Comparison of ENCODE assay signal across 1 cellular context in the genomic region with DNA sequence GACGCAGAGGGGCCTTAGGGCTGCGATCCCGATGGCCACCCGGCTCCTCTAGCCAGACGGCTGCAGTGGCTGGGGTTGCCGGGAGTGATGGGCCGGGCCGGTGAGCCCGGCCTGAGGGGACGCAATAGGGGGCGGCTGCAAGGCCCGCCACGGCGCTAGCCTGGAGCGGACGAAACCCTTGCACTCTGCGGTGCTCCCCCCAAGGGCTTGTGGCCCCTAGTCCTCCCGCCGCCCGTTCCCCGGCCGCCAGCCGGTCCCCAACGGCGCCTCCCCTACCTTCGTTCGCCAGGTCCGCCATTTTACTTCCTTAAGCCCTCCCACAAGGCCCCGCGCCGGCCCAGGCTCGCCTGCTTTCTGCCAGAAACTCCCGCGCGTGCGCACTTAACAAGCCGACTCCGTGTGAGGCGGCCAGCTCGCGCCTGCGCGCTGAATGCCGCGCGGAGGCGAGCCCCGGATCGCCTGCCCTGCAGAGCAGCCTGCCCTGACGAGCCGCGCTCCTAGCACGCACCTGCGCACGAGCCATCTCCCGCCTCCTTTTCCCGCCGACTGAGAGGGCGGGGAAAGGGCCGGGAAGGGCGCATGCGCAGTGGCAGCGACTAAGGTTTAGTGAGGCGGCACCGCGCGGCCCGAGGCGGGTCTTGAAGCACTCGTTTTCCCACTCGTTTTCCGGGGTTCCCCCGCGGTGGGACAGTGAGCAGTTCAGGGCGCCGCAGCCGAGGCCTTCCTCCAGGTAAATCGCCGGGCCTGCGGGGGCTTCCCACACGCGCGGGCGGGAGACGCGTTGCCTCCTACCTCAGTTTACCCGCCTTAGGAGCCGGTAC.
A peak's percentile ranks its signal among the peaks of the same experiment; 100 is the strongest.
TF ChIP-seq lines count a peak whose summit lies in the region.

A gene with protein sequence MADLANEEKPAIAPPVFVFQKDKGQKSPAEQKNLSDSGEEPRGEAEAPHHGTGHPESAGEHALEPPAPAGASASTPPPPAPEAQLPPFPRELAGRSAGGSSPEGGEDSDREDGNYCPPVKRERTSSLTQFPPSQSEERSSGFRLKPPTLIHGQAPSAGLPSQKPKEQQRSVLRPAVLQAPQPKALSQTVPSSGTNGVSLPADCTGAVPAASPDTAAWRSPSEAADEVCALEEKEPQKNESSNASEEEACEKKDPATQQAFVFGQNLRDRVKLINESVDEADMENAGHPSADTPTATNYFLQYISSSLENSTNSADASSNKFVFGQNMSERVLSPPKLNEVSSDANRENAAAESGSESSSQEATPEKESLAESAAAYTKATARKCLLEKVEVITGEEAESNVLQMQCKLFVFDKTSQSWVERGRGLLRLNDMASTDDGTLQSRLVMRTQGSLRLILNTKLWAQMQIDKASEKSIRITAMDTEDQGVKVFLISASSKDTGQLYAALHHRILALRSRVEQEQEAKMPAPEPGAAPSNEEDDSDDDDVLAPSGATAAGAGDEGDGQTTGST (minus strand): TSS at position 356 of the 821 bp plus-strand sequence. CDS start 58 bp downstream, at position 298.

TF ChIP-seq in HepG2, 621 proteins besides CTCF, POLR2A, EP300 and RAD21 (continued from another document and continues in another):
- TF ChIP-seq, protein P1, sequence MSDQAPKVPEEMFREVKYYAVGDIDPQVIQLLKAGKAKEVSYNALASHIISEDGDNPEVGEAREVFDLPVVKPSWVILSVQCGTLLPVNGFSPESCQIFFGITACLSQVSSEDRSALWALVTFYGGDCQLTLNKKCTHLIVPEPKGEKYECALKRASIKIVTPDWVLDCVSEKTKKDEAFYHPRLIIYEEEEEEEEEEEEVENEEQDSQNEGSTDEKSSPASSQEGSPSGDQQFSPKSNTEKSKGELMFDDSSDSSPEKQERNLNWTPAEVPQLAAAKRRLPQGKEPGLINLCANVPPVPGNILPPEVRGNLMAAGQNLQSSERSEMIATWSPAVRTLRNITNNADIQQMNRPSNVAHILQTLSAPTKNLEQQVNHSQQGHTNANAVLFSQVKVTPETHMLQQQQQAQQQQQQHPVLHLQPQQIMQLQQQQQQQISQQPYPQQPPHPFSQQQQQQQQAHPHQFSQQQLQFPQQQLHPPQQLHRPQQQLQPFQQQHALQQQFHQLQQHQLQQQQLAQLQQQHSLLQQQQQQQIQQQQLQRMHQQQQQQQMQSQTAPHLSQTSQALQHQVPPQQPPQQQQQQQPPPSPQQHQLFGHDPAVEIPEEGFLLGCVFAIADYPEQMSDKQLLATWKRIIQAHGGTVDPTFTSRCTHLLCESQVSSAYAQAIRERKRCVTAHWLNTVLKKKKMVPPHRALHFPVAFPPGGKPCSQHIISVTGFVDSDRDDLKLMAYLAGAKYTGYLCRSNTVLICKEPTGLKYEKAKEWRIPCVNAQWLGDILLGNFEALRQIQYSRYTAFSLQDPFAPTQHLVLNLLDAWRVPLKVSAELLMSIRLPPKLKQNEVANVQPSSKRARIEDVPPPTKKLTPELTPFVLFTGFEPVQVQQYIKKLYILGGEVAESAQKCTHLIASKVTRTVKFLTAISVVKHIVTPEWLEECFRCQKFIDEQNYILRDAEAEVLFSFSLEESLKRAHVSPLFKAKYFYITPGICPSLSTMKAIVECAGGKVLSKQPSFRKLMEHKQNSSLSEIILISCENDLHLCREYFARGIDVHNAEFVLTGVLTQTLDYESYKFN (CRISPR knock-in tag; conservative IDR thresholded peaks at IDR 0.05), result peak; percentile 78
- TF ChIP-seq ZNF781 (CRISPR knock-in tag; IDR thresholded peaks at IDR 0.05; ENCODE audit: borderline replicate concordance, not compliant biosample characterization) (peak; percentile 100), ARHGAP35 (CRISPR knock-in tag; IDR thresholded peaks at IDR 0.05; ENCODE audit: borderline replicate concordance) (peak; percentile 100), ZNF296 (CRISPR knock-in tag; conservative IDR thresholded peaks at IDR 0.05) (peak; percentile 98), ZNF30 (CRISPR knock-in tag; IDR thresholded peaks at IDR 0.05) (peak; percentile 100), GABPB1 (CRISPR knock-in tag; IDR thresholded peaks at IDR 0.05) (peak; percentile 77), STAG1 (CRISPR knock-in tag; IDR thresholded peaks at IDR 0.05) (peak; percentile 43), NRL (CRISPR knock-in tag; IDR thresholded peaks at IDR 0.05; ENCODE audit: borderline replicate concordance) (peak; percentile 100), MBNL3 (CRISPR knock-in tag; conservative IDR thresholded peaks at IDR 0.05) (no peak), KDM5A (IDR thresholded peaks at IDR 0.05; ENCODE audit: borderline replicate concordance, low read length) (peak; percentile 90), ZNF207 (IDR thresholded peaks at IDR 0.05; ENCODE audit: borderline replicate concordance) (no peak), BORCS8-MEF2B (CRISPR knock-in tag; IDR thresholded peaks at IDR 0.05) (peak; percentile 100), ZBTB7B (CRISPR knock-in tag; IDR thresholded peaks at IDR 0.05) (peak; percentile 97), ZSCAN22 (CRISPR knock-in tag; IDR thresholded peaks at IDR 0.05) (peak; percentile 96), SNAI1 (CRISPR knock-in tag; IDR thresholded peaks at IDR 0.05; ENCODE audit: borderline replicate concordance) (peak; percentile 100), SOX13 (IDR thresholded peaks at IDR 0.05) (no peak), SOX13 (CRISPR knock-in tag; conservative IDR thresholded peaks at IDR 0.05 in 1 of 2, IDR thresholded peaks at IDR 0.05 in 1 of 2) (peak in 1 of 2 experiments; percentile 84; a peak in 2 of 4 replicates), NCOR1 (IDR thresholded peaks at IDR 0.05; ENCODE audit: borderline replicate concordance, low read length) (no peak), CBFB (CRISPR knock-in tag; IDR thresholded peaks at IDR 0.05) (peak; percentile 85; the same call in 1 of the 2 replicates), ZNF569 (CRISPR knock-in tag; IDR thresholded peaks at IDR 0.05; ENCODE audit: borderline replicate concordance) (peak; percentile 98; the same call in 1 of the 2 replicates), NFE2L1 (CRISPR knock-in tag; IDR thresholded peaks at IDR 0.05; ENCODE audit: borderline replicate concordance) (peak; percentile 99), ZNF160 (CRISPR knock-in tag; IDR thresholded peaks at IDR 0.05) (peak; percentile 99), EZH2 (conservative IDR thresholded peaks at IDR 0.05; ENCODE audit: low read depth, low read length) (no peak), MLLT10 (CRISPR knock-in tag; IDR thresholded peaks at IDR 0.05) (0 out of 2 replicates have a peak, but pooled peaks have one; percentile 89)
- TF ChIP-seq, protein P2, sequence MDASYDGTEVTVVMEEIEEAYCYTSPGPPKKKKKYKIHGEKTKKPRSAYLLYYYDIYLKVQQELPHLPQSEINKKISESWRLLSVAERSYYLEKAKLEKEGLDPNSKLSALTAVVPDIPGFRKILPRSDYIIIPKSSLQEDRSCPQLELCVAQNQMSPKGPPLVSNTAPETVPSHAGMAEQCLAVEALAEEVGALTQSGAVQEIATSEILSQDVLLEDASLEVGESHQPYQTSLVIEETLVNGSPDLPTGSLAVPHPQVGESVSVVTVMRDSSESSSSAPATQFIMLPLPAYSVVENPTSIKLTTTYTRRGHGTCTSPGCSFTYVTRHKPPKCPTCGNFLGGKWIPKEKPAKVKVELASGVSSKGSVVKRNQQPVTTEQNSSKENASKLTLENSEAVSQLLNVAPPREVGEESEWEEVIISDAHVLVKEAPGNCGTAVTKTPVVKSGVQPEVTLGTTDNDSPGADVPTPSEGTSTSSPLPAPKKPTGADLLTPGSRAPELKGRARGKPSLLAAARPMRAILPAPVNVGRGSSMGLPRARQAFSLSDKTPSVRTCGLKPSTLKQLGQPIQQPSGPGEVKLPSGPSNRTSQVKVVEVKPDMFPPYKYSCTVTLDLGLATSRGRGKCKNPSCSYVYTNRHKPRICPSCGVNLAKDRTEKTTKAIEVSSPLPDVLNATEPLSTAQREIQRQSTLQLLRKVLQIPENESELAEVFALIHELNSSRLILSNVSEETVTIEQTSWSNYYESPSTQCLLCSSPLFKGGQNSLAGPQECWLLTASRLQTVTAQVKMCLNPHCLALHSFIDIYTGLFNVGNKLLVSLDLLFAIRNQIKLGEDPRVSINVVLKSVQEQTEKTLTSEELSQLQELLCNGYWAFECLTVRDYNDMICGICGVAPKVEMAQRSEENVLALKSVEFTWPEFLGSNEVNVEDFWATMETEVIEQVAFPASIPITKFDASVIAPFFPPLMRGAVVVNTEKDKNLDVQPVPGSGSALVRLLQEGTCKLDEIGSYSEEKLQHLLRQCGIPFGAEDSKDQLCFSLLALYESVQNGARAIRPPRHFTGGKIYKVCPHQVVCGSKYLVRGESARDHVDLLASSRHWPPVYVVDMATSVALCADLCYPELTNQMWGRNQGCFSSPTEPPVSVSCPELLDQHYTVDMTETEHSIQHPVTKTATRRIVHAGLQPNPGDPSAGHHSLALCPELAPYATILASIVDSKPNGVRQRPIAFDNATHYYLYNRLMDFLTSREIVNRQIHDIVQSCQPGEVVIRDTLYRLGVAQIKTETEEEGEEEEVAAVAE (CRISPR knock-in tag; IDR thresholded peaks at IDR 0.05; ENCODE audit: borderline replicate concordance), result peak; percentile 93
- TF ChIP-seq, protein P3, sequence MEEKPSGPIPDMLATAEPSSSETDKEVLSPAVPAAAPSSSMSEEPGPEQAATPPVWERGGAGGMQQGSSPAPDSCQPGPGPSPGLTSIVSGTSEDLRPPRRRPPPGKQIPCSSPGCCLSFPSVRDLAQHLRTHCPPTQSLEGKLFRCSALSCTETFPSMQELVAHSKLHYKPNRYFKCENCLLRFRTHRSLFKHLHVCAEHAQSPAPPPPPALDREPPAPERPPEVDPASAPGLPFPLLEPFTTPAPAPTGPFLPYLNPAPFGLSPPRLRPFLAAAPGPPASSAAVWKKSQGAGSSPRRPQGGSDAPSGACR (CRISPR knock-in tag; IDR thresholded peaks at IDR 0.05), result peak; percentile 100
- TF ChIP-seq, protein P4, sequence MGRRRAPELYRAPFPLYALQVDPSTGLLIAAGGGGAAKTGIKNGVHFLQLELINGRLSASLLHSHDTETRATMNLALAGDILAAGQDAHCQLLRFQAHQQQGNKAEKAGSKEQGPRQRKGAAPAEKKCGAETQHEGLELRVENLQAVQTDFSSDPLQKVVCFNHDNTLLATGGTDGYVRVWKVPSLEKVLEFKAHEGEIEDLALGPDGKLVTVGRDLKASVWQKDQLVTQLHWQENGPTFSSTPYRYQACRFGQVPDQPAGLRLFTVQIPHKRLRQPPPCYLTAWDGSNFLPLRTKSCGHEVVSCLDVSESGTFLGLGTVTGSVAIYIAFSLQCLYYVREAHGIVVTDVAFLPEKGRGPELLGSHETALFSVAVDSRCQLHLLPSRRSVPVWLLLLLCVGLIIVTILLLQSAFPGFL (CRISPR knock-in tag; IDR thresholded peaks at IDR 0.05), result peak; percentile 99
- TF ChIP-seq, protein P5, sequence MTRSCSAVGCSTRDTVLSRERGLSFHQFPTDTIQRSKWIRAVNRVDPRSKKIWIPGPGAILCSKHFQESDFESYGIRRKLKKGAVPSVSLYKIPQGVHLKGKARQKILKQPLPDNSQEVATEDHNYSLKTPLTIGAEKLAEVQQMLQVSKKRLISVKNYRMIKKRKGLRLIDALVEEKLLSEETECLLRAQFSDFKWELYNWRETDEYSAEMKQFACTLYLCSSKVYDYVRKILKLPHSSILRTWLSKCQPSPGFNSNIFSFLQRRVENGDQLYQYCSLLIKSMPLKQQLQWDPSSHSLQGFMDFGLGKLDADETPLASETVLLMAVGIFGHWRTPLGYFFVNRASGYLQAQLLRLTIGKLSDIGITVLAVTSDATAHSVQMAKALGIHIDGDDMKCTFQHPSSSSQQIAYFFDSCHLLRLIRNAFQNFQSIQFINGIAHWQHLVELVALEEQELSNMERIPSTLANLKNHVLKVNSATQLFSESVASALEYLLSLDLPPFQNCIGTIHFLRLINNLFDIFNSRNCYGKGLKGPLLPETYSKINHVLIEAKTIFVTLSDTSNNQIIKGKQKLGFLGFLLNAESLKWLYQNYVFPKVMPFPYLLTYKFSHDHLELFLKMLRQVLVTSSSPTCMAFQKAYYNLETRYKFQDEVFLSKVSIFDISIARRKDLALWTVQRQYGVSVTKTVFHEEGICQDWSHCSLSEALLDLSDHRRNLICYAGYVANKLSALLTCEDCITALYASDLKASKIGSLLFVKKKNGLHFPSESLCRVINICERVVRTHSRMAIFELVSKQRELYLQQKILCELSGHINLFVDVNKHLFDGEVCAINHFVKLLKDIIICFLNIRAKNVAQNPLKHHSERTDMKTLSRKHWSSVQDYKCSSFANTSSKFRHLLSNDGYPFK (CRISPR knock-in tag; IDR thresholded peaks at IDR 0.05; ENCODE audit: borderline replicate concordance), result peak; percentile 98
- TF ChIP-seq, protein P6, sequence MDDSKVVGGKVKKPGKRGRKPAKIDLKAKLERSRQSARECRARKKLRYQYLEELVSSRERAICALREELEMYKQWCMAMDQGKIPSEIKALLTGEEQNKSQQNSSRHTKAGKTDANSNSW (CRISPR knock-in tag; IDR thresholded peaks at IDR 0.05; ENCODE audit: borderline replicate concordance), result peak; percentile 100
- TF ChIP-seq, protein P7, sequence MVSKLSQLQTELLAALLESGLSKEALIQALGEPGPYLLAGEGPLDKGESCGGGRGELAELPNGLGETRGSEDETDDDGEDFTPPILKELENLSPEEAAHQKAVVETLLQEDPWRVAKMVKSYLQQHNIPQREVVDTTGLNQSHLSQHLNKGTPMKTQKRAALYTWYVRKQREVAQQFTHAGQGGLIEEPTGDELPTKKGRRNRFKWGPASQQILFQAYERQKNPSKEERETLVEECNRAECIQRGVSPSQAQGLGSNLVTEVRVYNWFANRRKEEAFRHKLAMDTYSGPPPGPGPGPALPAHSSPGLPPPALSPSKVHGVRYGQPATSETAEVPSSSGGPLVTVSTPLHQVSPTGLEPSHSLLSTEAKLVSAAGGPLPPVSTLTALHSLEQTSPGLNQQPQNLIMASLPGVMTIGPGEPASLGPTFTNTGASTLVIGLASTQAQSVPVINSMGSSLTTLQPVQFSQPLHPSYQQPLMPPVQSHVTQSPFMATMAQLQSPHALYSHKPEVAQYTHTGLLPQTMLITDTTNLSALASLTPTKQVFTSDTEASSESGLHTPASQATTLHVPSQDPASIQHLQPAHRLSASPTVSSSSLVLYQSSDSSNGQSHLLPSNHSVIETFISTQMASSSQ (IDR thresholded peaks at IDR 0.05; ENCODE audit: low read depth), result no peak
- TF ChIP-seq, protein P7 (CRISPR knock-in tag; IDR thresholded peaks at IDR 0.05; ENCODE audit: borderline replicate concordance), result peak; percentile 96
